ENCODE assay signal across 8 cellular contexts in the genomic region with DNA sequence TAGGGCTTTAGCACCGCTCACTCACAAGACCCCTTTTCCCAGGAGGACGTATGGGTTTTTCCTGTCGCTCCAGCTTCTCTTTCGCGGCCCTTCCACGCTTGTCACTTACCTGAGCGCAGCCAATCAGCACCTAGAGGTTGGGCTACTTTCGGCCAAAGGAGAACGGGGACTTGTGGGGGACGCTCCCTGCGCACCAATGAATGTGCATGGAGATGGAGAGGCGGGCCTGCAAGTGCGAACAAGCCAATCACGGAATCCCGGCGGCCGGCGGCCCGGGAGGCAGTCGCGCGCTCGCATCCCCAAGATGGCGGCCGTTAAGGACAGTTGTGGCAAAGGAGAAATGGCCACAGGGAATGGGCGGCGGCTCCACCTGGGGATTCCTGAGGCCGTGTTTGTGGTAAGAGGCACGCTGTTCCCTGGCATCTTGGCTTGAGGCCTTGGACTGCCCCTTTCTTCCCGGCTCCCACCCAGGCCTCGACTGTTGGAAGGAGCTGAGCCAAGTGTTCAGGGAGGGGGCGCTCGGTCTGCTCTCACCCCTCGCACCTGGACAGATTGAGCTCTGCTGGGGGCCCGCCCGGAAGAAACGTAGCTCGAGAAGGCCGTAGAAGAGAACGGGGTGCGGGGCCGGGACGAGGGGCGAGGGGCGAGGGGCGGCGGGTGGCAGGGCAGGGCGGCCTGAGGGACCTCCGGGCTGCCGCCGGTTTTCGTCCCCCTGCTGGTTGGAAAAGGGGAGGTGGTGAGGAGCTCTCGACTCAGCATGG.
DNase-seq lines count a peak whose midpoint lies in the region; ATAC-seq lines count a peak whose summit lies in the region.

A gene with protein sequence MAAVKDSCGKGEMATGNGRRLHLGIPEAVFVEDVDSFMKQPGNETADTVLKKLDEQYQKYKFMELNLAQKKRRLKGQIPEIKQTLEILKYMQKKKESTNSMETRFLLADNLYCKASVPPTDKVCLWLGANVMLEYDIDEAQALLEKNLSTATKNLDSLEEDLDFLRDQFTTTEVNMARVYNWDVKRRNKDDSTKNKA (plus strand): TSS at position 282 of the 761 bp plus-strand sequence. CDS start 23 bp downstream, at position 305.

- DNase-seq in AML-193 (lab: John Stamatoyannopoulos, UW): peak; percentile 83 to 84
- peak; percentile 89 for DNase-seq in NCI-H446 treated with DMSO at 0.1 percent for 48 hours (lab: John Stamatoyannopoulos, UW)
- DNase-seq in activated CD4-positive, CD25-positive, alpha-beta regulatory T cell treated with anti-CD3 and anti-CD28 coated beads, Interleukin-2, amount 50 U/mL, for 72 hours: peak; percentile 79
- peak; percentile 55 to 90 for DNase-seq in cerebellar nuclear complex (lab: John Stamatoyannopoulos, UW)
- peak; percentile 98 for DNase-seq in islet precursor cell
- DNase-seq in stimulated activated CD4-positive, alpha-beta T cell treated with anti-CD3 and anti-CD28 coated beads, Interleukin-12 subunit alpha, Interleukin-12 subunit beta, amount 100 ng/mL, for 48 hours (ENCODE audit: low read depth in 2 of 3, low spot score in 1 of 3): peak; percentile 68 to 78 (median 76)

- peak; percentile 99 for ATAC-seq in GM19043 (IDR thresholded peaks at IDR 0.05; ENCODE audit: low read depth, unreplicated experiment)
- peak; percentile 92 for ATAC-seq in HG03378 (IDR thresholded peaks at IDR 0.05; ENCODE audit: unreplicated experiment)

Comparison
In these comparisons a context has a peak if more than half of its experiments do, and no peak if none do; other contexts are left out.
1. Peak in every context shown above with its lines: DNase-seq and ATAC-seq.